ENCODE assay signal across 20 cellular contexts in genomic region chr3:142272200-142272891, GRCh38. TPM values are rescaled to one million over a fixed set of nuclear protein-coding genes. Genes with fewer than 3 reads are reported as not detected.
DNase-seq lines count a peak whose midpoint lies in the region; ATAC-seq lines count a peak whose summit lies in the region.
"Had no signal": no experiment of that assay in that cellular context is flagged by ENCODE, and none has a peak within 500 bp of the region (broad histone marks: within the 10 kb centered on the region; RNA-seq: fewer than 3 reads in every experiment).

No MANE protein-coding gene starts in this region.

- POLR2A ChIA-PET in activated CD8-positive, alpha-beta T cell treated with anti-CD3 and anti-CD28 coated beads, Interleukin-2, amount 10 ng/mL, durations not matched to agents 7 days and 5 days (lab: Charles Lee) = no interaction called here

- no peak overlapping the region for H3K4me3 ChIP-seq in SJSA1
- H3K4me3 ChIP-seq: neural progenitor cell, right lobe of liver, testis had no signal

- H3K9me3 ChIP-seq in SJSA1 (replicated peaks) = no peaks in the 10 kb centered on the region
- H3K9me3 ChIP-seq: Caco-2, right lobe of liver, testis had no signal

- peak overlapping the region; percentile 8 for H3K27ac Mint-ChIP-seq in activated naive CD4-positive, alpha-beta T cell treated with anti-CD3 and anti-CD28 coated beads, Interleukin-2, amount 10 ng/mL, durations not matched to agents 7 days and 5 days
- no peak overlapping the region for H3K27ac Mint-ChIP-seq in activated CD8-positive, alpha-beta T cell treated with anti-CD3 and anti-CD28 coated beads, Interleukin-2, amount 10 ng/mL, durations not matched to agents 7 days and 5 days
- H3K27ac Mint-ChIP-seq: activated B cell treated with CpG ODN at 0.5 μM for 24 hours; activated naive CD4-positive, alpha-beta T cell treated with anti-CD3 and anti-CD28 coated beads for 36 hours; neural progenitor cell had no signal

- CTCF ChIA-PET in activated naive CD4-positive, alpha-beta T cell treated with anti-CD3 and anti-CD28 coated beads, Interleukin-2, amount 10 ng/mL, durations not matched to agents 7 days and 5 days (lab: Charles Lee) = no interaction called here
- CTCF ChIA-PET in activated CD8-positive, alpha-beta T cell treated with anti-CD3 and anti-CD28 coated beads, Interleukin-2, amount 10 ng/mL, durations not matched to agents 7 days and 5 days (lab: Charles Lee) = interaction anchor here (0.6 kb wide), 1 partner anchor 10 kb away, joined by 3 read pairs; no protein-coding TSS in a partner anchor

- peaks cover 35% of the 10 kb centered on the region for H3K4me1 Mint-ChIP-seq in activated naive CD4-positive, alpha-beta T cell treated with anti-CD3 and anti-CD28 coated beads, Interleukin-2, amount 10 ng/mL, durations not matched to agents 7 days and 5 days
- H3K4me1 Mint-ChIP-seq in activated CD8-positive, alpha-beta T cell treated with anti-CD3 and anti-CD28 coated beads, Interleukin-2, amount 10 ng/mL, durations not matched to agents 7 days and 5 days (ENCODE audit: low read depth) = peaks cover 41% of the 10 kb centered on the region
- H3K4me1 Mint-ChIP-seq: activated B cell treated with CpG ODN at 0.5 μM for 24 hours, neural progenitor cell had no signal

- no peak for DNase-seq in activated naive CD4-positive, alpha-beta T cell treated with anti-CD3 and anti-CD28 coated beads, Interleukin-2, amount 10 ng/mL, durations not matched to agents 7 days and 5 days
- DNase-seq in activated naive CD4-positive, alpha-beta T cell treated with anti-CD3 and anti-CD28 coated beads, Interleukin-2, amount 50 U/mL, for 16 hours = no peak
- DNase-seq in SJSA1 (ENCODE audit: low read depth in 1 of 2, low spot score in 2 of 2) = peak; percentile 57 to 81
- DNase-seq in iris pigment epithelial cell (ENCODE audit: low read depth) = peak; percentile 66
- DNase-seq in activated CD8-positive, alpha-beta T cell treated with anti-CD3 and anti-CD28 coated beads, Interleukin-2, amount 10 ng/mL, durations not matched to agents 7 days and 5 days = no peak
- DNase-seq in NCI-H2227 (lab: John Stamatoyannopoulos, UW; ENCODE audit: unreplicated experiment) = no peak
- DNase-seq: ACHN; activated B cell treated with CpG ODN at 0.5 μM for 24 hours; activated naive CD4-positive, alpha-beta T cell treated with anti-CD3 and anti-CD28 coated beads for 36 hours; Caco-2; effector CD8-positive, alpha-beta T cell; NCI-H1048; NCI-H510A treated with DMSO at 0.1 percent for 48 hours; PC-3; right lobe of liver; stimulated activated CD4-positive, alpha-beta T cell treated with anti-CD3 and anti-CD28 coated beads, Interleukin-2, amount 100 ng/mL, for 24 hours; testis had no signal

- no peaks in the 10 kb centered on the region for H3K36me3 ChIP-seq in SJSA1
- H3K36me3 ChIP-seq: neural progenitor cell, right lobe of liver had no signal

- H3K4me3 Mint-ChIP-seq in activated naive CD4-positive, alpha-beta T cell treated with anti-CD3 and anti-CD28 coated beads, Interleukin-2, amount 10 ng/mL, durations not matched to agents 7 days and 5 days = no peak overlapping the region
- H3K4me3 Mint-ChIP-seq in activated CD8-positive, alpha-beta T cell treated with anti-CD3 and anti-CD28 coated beads, Interleukin-2, amount 10 ng/mL, durations not matched to agents 7 days and 5 days = no peak overlapping the region
- H3K4me3 Mint-ChIP-seq: activated B cell treated with CpG ODN at 0.5 μM for 24 hours; activated naive CD4-positive, alpha-beta T cell treated with anti-CD3 and anti-CD28 coated beads for 36 hours; neural progenitor cell had no signal

- H3K27me3 Mint-ChIP-seq in activated naive CD4-positive, alpha-beta T cell treated with anti-CD3 and anti-CD28 coated beads, Interleukin-2, amount 10 ng/mL, durations not matched to agents 7 days and 5 days = peaks cover 4% of the 10 kb centered on the region
- no peaks in the 10 kb centered on the region for H3K27me3 Mint-ChIP-seq in activated CD8-positive, alpha-beta T cell treated with anti-CD3 and anti-CD28 coated beads, Interleukin-2, amount 10 ng/mL, durations not matched to agents 7 days and 5 days (ENCODE audit: low read depth)
- H3K27me3 Mint-ChIP-seq: activated B cell treated with CpG ODN at 0.5 μM for 24 hours had no signal

- H3K4me1 ChIP-seq in SJSA1 (replicated peaks) = peaks cover 26% of the 10 kb centered on the region
- H3K4me1 ChIP-seq: Caco-2, right lobe of liver, testis had no signal

- ATAC-seq in HG02678 (IDR thresholded peaks at IDR 0.05; ENCODE audit: unreplicated experiment) (no peak), HG03025 (IDR thresholded peaks at IDR 0.05; ENCODE audit: low FRiP score, unreplicated experiment) (no peak)
- ATAC-seq in activated CD8-positive, alpha-beta T cell treated with anti-CD3 and anti-CD28 coated beads, Interleukin-2, amount 10 ng/mL, durations not matched to agents 7 days and 5 days = no peak
- ATAC-seq: PC-3, right lobe of liver had no signal

- H3K36me3 Mint-ChIP-seq in activated naive CD4-positive, alpha-beta T cell treated with anti-CD3 and anti-CD28 coated beads, Interleukin-2, amount 10 ng/mL, durations not matched to agents 7 days and 5 days = peaks cover 5% of the 10 kb centered on the region
- H3K36me3 Mint-ChIP-seq in activated CD8-positive, alpha-beta T cell treated with anti-CD3 and anti-CD28 coated beads, Interleukin-2, amount 10 ng/mL, durations not matched to agents 7 days and 5 days (ENCODE audit: low read depth) = no peaks in the 10 kb centered on the region
- H3K36me3 Mint-ChIP-seq: neural progenitor cell had no signal

- H3K9me3 Mint-ChIP-seq in activated naive CD4-positive, alpha-beta T cell treated with anti-CD3 and anti-CD28 coated beads, Interleukin-2, amount 10 ng/mL, durations not matched to agents 7 days and 5 days = peaks cover 6% of the 10 kb centered on the region
- H3K9me3 Mint-ChIP-seq in activated CD8-positive, alpha-beta T cell treated with anti-CD3 and anti-CD28 coated beads, Interleukin-2, amount 10 ng/mL, durations not matched to agents 7 days and 5 days (ENCODE audit: insufficient read depth) = no peaks in the 10 kb centered on the region
- H3K9me3 Mint-ChIP-seq: activated B cell treated with CpG ODN at 0.5 μM for 24 hours; activated naive CD4-positive, alpha-beta T cell treated with anti-CD3 and anti-CD28 coated beads for 36 hours; neural progenitor cell had no signal

- H3K27ac ChIP-seq in SJSA1 = peak overlapping the region; percentile 74
- H3K27ac ChIP-seq: neural progenitor cell, right lobe of liver, testis had no signal

- no peaks in the 10 kb centered on the region for H3K27me3 ChIP-seq in SJSA1 (replicated peaks)
- H3K27me3 ChIP-seq: neural progenitor cell, right lobe of liver, testis had no signal

RNA-seq across cellular contexts. Expression of gene GK5, which starts 47.0 kb away (rescaled TPM):
- total RNA-seq in SJSA1 (2014; rRNA removed; shearing (Covaris generic)) = 7.6 and 16.9 TPM in 2 replicates
- 10 to 100 TPM; 14.4 to 16.0 TPM for total RNA-seq in activated CD8-positive, alpha-beta T cell treated with anti-CD3 and anti-CD28 coated beads, Interleukin-2, amount 10 ng/mL, durations not matched to agents 7 days and 5 days

Comparison
In these comparisons a context has a peak if more than half of its experiments do, and no peak if none do; other contexts are left out.
1. DNase-seq: peak in SJSA1 (2 of 2) and iris pigment epithelial cell (single experiment); none in activated naive CD4-positive, alpha-beta T cell treated with anti-CD3 and anti-CD28 coated beads, Interleukin-2, amount 10 ng/mL, durations not matched to agents 7 days and 5 days (single experiment), activated naive CD4-positive, alpha-beta T cell treated with anti-CD3 and anti-CD28 coated beads, Interleukin-2, amount 50 U/mL, for 16 hours (single experiment), activated CD8-positive, alpha-beta T cell treated with anti-CD3 and anti-CD28 coated beads, Interleukin-2, amount 10 ng/mL, durations not matched to agents 7 days and 5 days (single experiment) and NCI-H2227 (single experiment).